ENCODE assay signal across 8 cellular contexts in the genomic region with DNA sequence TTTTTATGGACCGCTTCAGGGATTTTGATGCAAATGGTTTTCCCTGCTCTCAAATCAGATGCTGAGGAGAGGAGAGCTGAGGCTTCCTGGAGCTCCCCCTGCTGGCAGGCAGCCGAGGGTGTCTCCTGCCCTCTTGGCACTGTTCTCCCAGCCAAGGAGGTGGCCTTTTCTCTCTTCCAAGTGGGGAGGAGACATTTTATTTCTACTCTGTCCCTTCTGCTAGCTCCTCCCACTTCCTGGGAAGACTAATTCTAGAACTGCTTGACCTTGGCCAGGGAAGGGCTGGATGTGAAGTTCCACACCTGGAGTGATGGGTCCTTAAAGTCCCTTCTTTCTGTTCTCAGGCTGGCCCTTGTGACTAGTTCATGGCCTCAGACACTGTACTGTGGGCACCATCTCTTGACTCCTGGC. TPM values are rescaled to one million over a fixed set of nuclear protein-coding genes. Genes with fewer than 3 reads are reported as not detected.
DNase-seq lines count a peak whose midpoint lies in the region; ATAC-seq and TF ChIP-seq lines count a peak whose summit lies in the region.

No MANE protein-coding gene starts in this region.

- peaks cover 29 to 41% (median 37%) of the 10 kb centered on the region in 3 donors for H3K4me1 Mint-ChIP-seq in T-cell

- H3K9me3 ChIP-seq in left ventricle myocardium inferior (replicated peaks) = no peaks in the 10 kb centered on the region

- H3K27me3 Mint-ChIP-seq in T-cell = no peaks in the 10 kb centered on the region

- no peaks in the 10 kb centered on the region for H3K27me3 ChIP-seq in left ventricle myocardium inferior (ENCODE audit: low read depth)

- intact Hi-C loops in left ventricle myocardium inferior (cut with micrococcal nuclease) = no loop called here

- peak; percentile 92 for TF ChIP-seq CTCF in left ventricle myocardium inferior (IDR thresholded peaks at IDR 0.05; ENCODE audit: borderline replicate concordance)

- WGBS in urinary bladder = 4% methylated on average over 2 of the region's 2 CpGs

- H3K4me1 ChIP-seq in left ventricle myocardium inferior (peaks cover 97% of the 10 kb centered on the region), urinary bladder (ENCODE audit: insufficient read depth) (no peaks in the 10 kb centered on the region)

- H3K4me3 Mint-ChIP-seq in T-cell = peak overlapping the region in 2 of 3 donors; percentile 3 to 90

- H3K27ac Mint-ChIP-seq in T-cell = peak overlapping the region; percentile 64 to 73

- POLR2A ChIA-PET in T-cell (lab: Charles Lee) = interaction anchor here (0.5 to 0.7 kb wide), 2 partner anchors 134 to 841 kb away, joined by 3 to 4 read pairs; no protein-coding TSS in a partner anchor

- ATAC-seq in T-cell (replicated peaks in 1 of 4) = peak in 2 of 4 experiments; percentile 18 to 33
- no peak for ATAC-seq in GM18870 (IDR thresholded peaks at IDR 0.05; ENCODE audit: unreplicated experiment)

- DNase-seq in ELF-1 (ENCODE audit: low read depth, low spot score) (peak; percentile 94), LoVo (ENCODE audit: low spot score) (peak; percentile 71), T-cell (peak in 33 of 34 experiments; percentile 20 to 75 (median 62)), amniotic epithelial cell (ENCODE audit: low read depth) (peak; percentile 82), left ventricle myocardium inferior (peak; percentile 91), putamen (ENCODE audit: low spot score) (peak; percentile 86)

- CTCF ChIA-PET in T-cell (lab: Charles Lee) = interaction anchor here (1.0 to 3.3 kb wide), 12 partner anchors 11 to 594 kb away, joined by 3 to 45 read pairs (median 4); partner anchors contain the start of genes IER5L (in 1 of the 2) and NTMT1 (in 1 of the 2)

- H3K36me3 ChIP-seq in left ventricle myocardium inferior = peaks cover 16% of the 10 kb centered on the region
- H3K36me3 ChIP-seq in urinary bladder (ENCODE audit: insufficient read depth) = no peaks in the 10 kb centered on the region

- H3K27ac ChIP-seq in left ventricle myocardium inferior (replicated peaks) (peak overlapping the region; percentile 100), urinary bladder (ENCODE audit: low read depth) (peak overlapping the region; percentile 65)

- H3K4me3 ChIP-seq in left ventricle myocardium inferior = peak overlapping the region; percentile 71
- no peak overlapping the region for H3K4me3 ChIP-seq in urinary bladder (ENCODE audit: low read depth, low read length)

- no peaks in the 10 kb centered on the region for H3K9me3 Mint-ChIP-seq in T-cell

- peaks cover 19% of the 10 kb centered on the region for H3K36me3 Mint-ChIP-seq in T-cell

RNA-seq across cellular contexts. Expression of gene PTPA, which starts 31.8 kb away (rescaled TPM):
- total RNA-seq in T-cell (10 to 100 TPM; 51.3 to 71.5 (median 65.5) TPM), left ventricle myocardium inferior (162 TPM), urinary bladder (48.5 TPM)
- 125 TPM for polyA plus RNA-seq in urinary bladder

RNA-seq across cellular contexts. Expression of gene CRAT, which starts 32.4 kb away (rescaled TPM):
- total RNA-seq in T-cell (10 to 100 TPM in 4 of 5 donors, 1 to 10 TPM in 1; 6.6 to 17.5 (median 13.9) TPM), left ventricle myocardium inferior (85.3 TPM), urinary bladder (15.0 TPM)
- 70.7 TPM for polyA plus RNA-seq in urinary bladder

RNA-seq across cellular contexts. Expression of gene IER5L, which starts 35.0 kb away (rescaled TPM):
- total RNA-seq in T-cell = 1 to 10 TPM; 1.3 to 7.7 (median 6.7) TPM
- total RNA-seq in left ventricle myocardium inferior = 3.8 TPM
- total RNA-seq in urinary bladder = 15.2 TPM
- 13.3 TPM for polyA plus RNA-seq in urinary bladder
